Comparison of ENCODE assay signal across 10 cellular contexts in the genomic region with DNA sequence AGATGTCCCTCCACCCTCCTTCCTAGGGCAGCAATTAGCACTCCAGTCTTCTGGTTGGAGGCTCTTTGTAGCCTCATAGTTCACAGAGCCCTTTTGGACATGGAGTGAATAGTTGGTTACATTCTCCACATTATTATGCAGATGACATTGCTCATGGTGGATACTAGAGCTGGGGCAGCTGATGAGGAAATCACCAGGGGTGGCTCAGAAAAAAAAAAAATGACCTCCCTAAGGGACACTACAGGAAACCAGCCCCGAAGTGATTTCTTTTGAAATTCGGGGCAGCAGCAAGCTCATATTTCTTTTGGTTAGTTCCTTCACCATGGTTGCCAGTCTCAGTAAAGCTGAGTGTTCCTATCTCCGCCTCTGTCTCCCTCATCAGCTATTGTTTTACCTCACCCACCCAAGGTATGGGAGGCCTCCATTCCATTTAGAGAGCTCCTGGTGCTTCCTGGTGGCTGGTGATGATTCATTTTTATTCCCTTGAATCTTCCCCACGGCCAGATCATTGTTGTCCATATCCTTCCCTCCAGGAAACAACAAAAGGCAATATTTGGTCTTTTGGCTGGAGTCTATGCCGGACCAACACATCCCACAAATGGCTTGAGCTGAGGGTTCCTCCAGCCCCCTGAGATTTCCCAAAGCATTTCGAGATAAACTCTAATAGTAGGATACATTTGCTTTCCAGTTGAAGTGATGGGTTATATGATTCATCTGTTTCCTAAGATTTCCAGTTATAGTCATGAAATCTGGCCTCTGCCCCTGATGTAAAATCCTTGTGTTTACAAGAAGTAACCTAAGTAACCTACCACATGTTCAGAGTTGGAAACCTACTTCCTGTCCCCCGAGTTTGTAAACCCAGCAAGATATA. TPM values are rescaled to one million over a fixed set of nuclear protein-coding genes. Genes with fewer than 3 reads are reported as not detected.
DNase-seq lines count a peak whose midpoint lies in the region; ATAC-seq and TF ChIP-seq lines count a peak whose summit lies in the region.
"Had no signal": no experiment of that assay in that cellular context is flagged by ENCODE, and none has a peak within 500 bp of the region (broad histone marks: within the 10 kb centered on the region; RNA-seq: fewer than 3 reads in every experiment).

No MANE protein-coding gene starts in this region.

- H2BK120ac ChIP-seq in IMR-90 (ENCODE audit: low read depth, low read length) = peak overlapping the region; percentile 97
- H2BK120ac ChIP-seq in mesendoderm (ENCODE audit: low read depth, low read length) = no peak overlapping the region

- H4K20me1 ChIP-seq in IMR-90 (ENCODE audit: insufficient read depth, low read length) = no peaks in the 10 kb centered on the region

- intact Hi-C loops in IMR-90 (cut with micrococcal nuclease) = loop anchor here (1.0 kb wide), 1 partner anchor 56 kb away; the partner anchor contains the start of gene NID2
- intact Hi-C loops in ascending aorta (cut with DNase I) = no loop called here
- intact Hi-C loops in spleen (cut with DNase I; ENCODE audit: low total_unique reads) = loop anchor here (10.0 kb wide), 1 partner anchor 120 kb away; no protein-coding TSS in a partner anchor

- peak overlapping the region; percentile 98 for H3K18ac ChIP-seq in IMR-90 (ENCODE audit: low read depth, low read length)
- H3K18ac ChIP-seq in mesendoderm (ENCODE audit: low read length) = peak overlapping the region; percentile 68

- H3K27me3 ChIP-seq in AG04450 (ENCODE audit: control insufficient read depth, insufficient read depth, low read length) = no peaks in the 10 kb centered on the region
- H3K27me3 ChIP-seq in IMR-90 (ENCODE audit: control insufficient read depth, insufficient read depth, low read length) = no peaks in the 10 kb centered on the region
- no peaks in the 10 kb centered on the region for H3K27me3 ChIP-seq in mesendoderm (ENCODE audit: insufficient read depth, low read length, poor library complexity)
- no peaks in the 10 kb centered on the region for H3K27me3 ChIP-seq in ascending aorta
- no peaks in the 10 kb centered on the region for H3K27me3 ChIP-seq in spleen (replicated peaks in 1 of 7)

- H3K4ac ChIP-seq in IMR-90 (ENCODE audit: low read depth, low read length) (peak overlapping the region; percentile 84), mesendoderm (ENCODE audit: low read depth, low read length) (no peak overlapping the region)

- H3K4me2 ChIP-seq in IMR-90 (ENCODE audit: low read depth, low read length) = peak overlapping the region; percentile 42
- H3K4me2 ChIP-seq in mesendoderm (ENCODE audit: low read length) = no peak overlapping the region

- CTCF ChIA-PET in AG04450 (lab: Charles Lee) = interaction anchor here (1.1 to 3.0 kb wide), 3 partner anchors 55 to 146 kb away, joined by 3 to 10 read pairs (median 3); no protein-coding TSS in a partner anchor
- CTCF ChIA-PET in IMR-90 (lab: Yijun Ruan, JAX) = interaction anchor here (0.5 to 0.6 kb wide), 3 partner anchors 60 to 281 kb away, joined by 3 to 4 read pairs (median 4); no protein-coding TSS in a partner anchor

- H3K9me3 ChIP-seq in AG04450 (ENCODE audit: control insufficient read depth, insufficient read depth, low read length) (peaks cover 9% of the 10 kb centered on the region), IMR-90 (ENCODE audit: control insufficient read depth, insufficient read depth, low read length) (no peaks in the 10 kb centered on the region), ascending aorta (no peaks in the 10 kb centered on the region), spleen (no peaks in the 10 kb centered on the region)

- WGBS in IMR-90 (ENCODE audit: extremely low coverage in 2 of 2, insufficient read length in 1 of 2), 2 experiments = no CpG with 5 or more reads among the region's 7 CpGs
- WGBS in mesendoderm (ENCODE audit: extremely low coverage, insufficient coverage, low lambda C conversion rate) = no CpG with 5 or more reads among the region's 7 CpGs
- 45 to 58% (median 53%) methylated on average over 7 of the region's 7 CpGs for WGBS in spleen, 5 donors

- TF ChIP-seq POLR2A in IMR-90 (IDR thresholded peaks at IDR 0.05; ENCODE audit: low read depth, low read length) = no peak
- TF ChIP-seq POLR2A in spleen (IDR thresholded peaks at IDR 0.05) = no peak

- TF ChIP-seq CTCF in AG04450 (IDR thresholded peaks at IDR 0.05; ENCODE audit: low read depth, low read length) (no peak), IMR-90 (conservative IDR thresholded peaks at IDR 0.05; ENCODE audit: low read depth, low read length) (no peak), epithelial cell of esophagus (IDR thresholded peaks at IDR 0.05; ENCODE audit: insufficient read depth, low read depth, low read length, missing control alignments) (no peak), ascending aorta (IDR thresholded peaks at IDR 0.05) (no peak), spleen (IDR thresholded peaks at IDR 0.05 in 8 of 11, conservative IDR thresholded peaks at IDR 0.05 in 3 of 11) (no peak)

- peak overlapping the region; percentile 19 for H3K9ac ChIP-seq in IMR-90 (ENCODE audit: low read depth, low read length)
- no peak overlapping the region for H3K9ac ChIP-seq in mesendoderm (ENCODE audit: low read length)

- BruUV-seq in IMR-90 (replicated peaks; lab: Mats Ljungman, UMichigan) = no TSS peak

- DNase-seq in AG04450 (ENCODE audit: low read depth, low spot score) = no peak
- DNase-seq in IMR-90 = peak; percentile 87
- DNase-seq in epithelial cell of esophagus (ENCODE audit: low read depth) = peak; percentile 63
- peak; percentile 79 for DNase-seq in mesendoderm
- no peak for DNase-seq in ascending aorta (ENCODE audit: low spot score in 2 of 2)
- DNase-seq in AML-193 (lab: John Stamatoyannopoulos, UW) = no peak
- DNase-seq in NOMO-1 (lab: John Stamatoyannopoulos, UW; ENCODE audit: unreplicated experiment in 2 of 2) = no peak
- DNase-seq in spleen = no peak
- DNase-seq: MV-4-11, posterior cingulate gyrus had no signal

- peaks cover 6% of the 10 kb centered on the region; the same call in 1 of the 2 replicates for H3K9me1 ChIP-seq in IMR-90 (ENCODE audit: insufficient read depth, low read length)

- peak; percentile 79 for ATAC-seq in IMR-90 (ENCODE audit: low read depth)

- in situ Hi-C loops in IMR-90 (cut with MboI; ENCODE audit: low sequenced_read_pairs) = no loop called here

- H3K4me1 ChIP-seq in IMR-90 (ENCODE audit: control insufficient read depth, insufficient read depth, low read length) (peaks cover 15% of the 10 kb centered on the region), mesendoderm (ENCODE audit: control insufficient read depth, low read depth, low read length) (no peaks in the 10 kb centered on the region), ascending aorta (no peaks in the 10 kb centered on the region), spleen (peaks cover 0 to 17% (median 0%) of the 10 kb centered on the region in 6 donors)

- peak overlapping the region; percentile 80 for H4K91ac ChIP-seq in IMR-90 (ENCODE audit: insufficient read depth, low read depth, low read length)

- peak overlapping the region; percentile 80 for H3K27ac ChIP-seq in AG04450 (ENCODE audit: low read depth, low read length)
- H3K27ac ChIP-seq in IMR-90 (ENCODE audit: insufficient read depth, low read length) = peak overlapping the region; percentile 78
- H3K27ac ChIP-seq in mesendoderm (ENCODE audit: low read depth, low read length) = no peak overlapping the region
- no peak overlapping the region for H3K27ac ChIP-seq in ascending aorta
- H3K27ac ChIP-seq in spleen = no peak overlapping the region

- H3K4me3 ChIP-seq in AG04450 (ENCODE audit: low read depth, low read length) (no peak overlapping the region), IMR-90 (ENCODE audit: insufficient read depth, low read depth, low read length) (no peak overlapping the region), epithelial cell of esophagus (ENCODE audit: low read length) (no peak overlapping the region), mesendoderm (ENCODE audit: low read length) (no peak overlapping the region), ascending aorta (no peak overlapping the region), spleen (no peak overlapping the region)

- H3K56ac ChIP-seq in IMR-90 (ENCODE audit: extremely low read depth, insufficient read depth, low read length) = peak overlapping the region; percentile 55; the same call in 1 of the 2 replicates
- H3K56ac ChIP-seq in mesendoderm (ENCODE audit: low read length) = no peak overlapping the region

- H2BK5ac ChIP-seq in IMR-90 (ENCODE audit: low read depth, low read length, poor library complexity, severe bottlenecking) (peak overlapping the region; percentile 87), mesendoderm (ENCODE audit: low read length) (no peak overlapping the region)

- peak overlapping the region; percentile 75 for H3K23ac ChIP-seq in IMR-90 (ENCODE audit: low read depth, low read length)
- no peak overlapping the region for H3K23ac ChIP-seq in mesendoderm (ENCODE audit: low read length)

- no peak for TF ChIP-seq RAD21 in IMR-90 (IDR thresholded peaks at IDR 0.05; ENCODE audit: low read length)

- peak overlapping the region; percentile 87 for H2AK5ac ChIP-seq in IMR-90 (ENCODE audit: low read depth, low read length)
- no peak overlapping the region for H2AK5ac ChIP-seq in mesendoderm (ENCODE audit: low read length)

- H3K79me1 ChIP-seq in IMR-90 (ENCODE audit: low read depth in 1 of 2, low read length in 2 of 2) = 0 out of 4 replicates have a peak, but pooled peaks cover 0 to 3% of the 10 kb centered on the region in 2 experiments
- no peaks in the 10 kb centered on the region for H3K79me1 ChIP-seq in mesendoderm (ENCODE audit: low read length)

- H2AFZ ChIP-seq in IMR-90 (replicated peaks; ENCODE audit: low read length, poor library complexity) = peak overlapping the region; percentile 77

- H4K8ac ChIP-seq in IMR-90 (ENCODE audit: low read depth in 2 of 2, low read length in 2 of 2) = peak overlapping the region; percentile 55 to 94
- no peak overlapping the region for H4K8ac ChIP-seq in mesendoderm (ENCODE audit: low read depth, low read length)

- H2BK20ac ChIP-seq in IMR-90 (ENCODE audit: low read depth, low read length) = peak overlapping the region; percentile 97

- peak overlapping the region; percentile 95 for H2BK15ac ChIP-seq in IMR-90 (ENCODE audit: low read depth, low read length)
- H2BK15ac ChIP-seq in mesendoderm (replicated peaks; ENCODE audit: low read depth) = no peak overlapping the region

- peak overlapping the region; percentile 68 for H2AK9ac ChIP-seq in IMR-90 (replicated peaks; ENCODE audit: low read depth, low read length, poor library complexity)

- H3K36me3 ChIP-seq in IMR-90 (ENCODE audit: control insufficient read depth, insufficient read depth, low read length) (no peaks in the 10 kb centered on the region), mesendoderm (ENCODE audit: control insufficient read depth, insufficient read depth, low read length) (no peaks in the 10 kb centered on the region), ascending aorta (no peaks in the 10 kb centered on the region), spleen (no peaks in the 10 kb centered on the region)

- H3K79me2 ChIP-seq in mesendoderm (ENCODE audit: control insufficient read depth, insufficient read depth, low read length) = no peaks in the 10 kb centered on the region

- POLR2A ChIA-PET in AG04450 (lab: Yijun Ruan, JAX) (interaction anchor here (0.6 to 2.6 kb wide), 4 partner anchors 15 to 56 kb away, joined by 4 to 14 read pairs (median 8); partner anchors contain the start of gene NID2), IMR-90 (lab: Charles Lee; ENCODE audit: unreplicated experiment) (interaction anchor here (1.0 to 1.4 kb wide), 2 partner anchors 56 to 134 kb away, joined by 3 to 5 read pairs; partner anchors contain the start of gene NID2)

- H4K5ac ChIP-seq in IMR-90 (ENCODE audit: low read depth, low read length) (peak overlapping the region; percentile 86), mesendoderm (ENCODE audit: low read length) (no peak overlapping the region)

- dilution Hi-C loops in IMR-90 (cut with HindIII; ENCODE audit: low sequenced_read_pairs, unreplicated experiment) = no loop called here

- H3K14ac ChIP-seq in IMR-90 (replicated peaks; ENCODE audit: low read depth, low read length) = peak overlapping the region; percentile 99

RNA-seq across cellular contexts. Expression of gene NID2, which starts 56.2 kb away (rescaled TPM):
- polyA plus RNA-seq in AG04450 (2011; rRNA removed) (413 and 418 TPM in 2 replicates), IMR-90 (2012; rRNA removed) (278 and 303 TPM in 2 replicates), spleen (1 to 10 TPM in 1 of 3 donors, under 1 TPM in 2; 0.33 to 1.4 (median 0.93) TPM)
- polyA minus RNA-seq in AG04450 (2011; rRNA and poly(A)+ RNA removed) = 276 and 284 TPM in 2 replicates
- total RNA-seq in IMR-90 (2012; rRNA removed) (101 and 102 TPM in 2 replicates), ascending aorta (12.2 TPM), spleen (10 to 100 TPM in 1 of 7 donors, 1 to 10 TPM in 6; 2.0 to 10.8 (median 5.2) TPM)
- polyA plus RNA-seq in IMR-90 (2012; cell fraction: cytosol; rRNA removed) = 237 and 279 TPM in 2 replicates
- polyA plus RNA-seq in IMR-90 (2012; cell fraction: nucleus; rRNA removed; ENCODE audit: low replicate concordance) = 363 and 859 TPM in 2 replicates
- 0.63 TPM for polyA plus RNA-seq in mesendoderm (2013, experiment 1 of 2)
- 0.69 TPM for polyA plus RNA-seq in mesendoderm (2013, experiment 2 of 2)

Comparison
In these comparisons a context has a peak if more than half of its experiments do, and no peak if none do; other contexts are left out.
1. DNase-seq: peak in IMR-90 (single experiment), epithelial cell of esophagus (single experiment) and mesendoderm (single experiment); none in AG04450 (single experiment), ascending aorta (0 of 2), AML-193 (0 of 2), NOMO-1 (0 of 2) and spleen (single experiment).
2. H3K27ac ChIP-seq: peak in AG04450 (single experiment) and IMR-90 (single experiment); none in mesendoderm (single experiment), ascending aorta (0 of 2) and spleen (0 of 8).